Comparison of ENCODE assay signal across 8 cellular contexts in genomic region chr14:73057939-73058223, GRCh38. TPM values are rescaled to one million over a fixed set of nuclear protein-coding genes. Genes with fewer than 3 reads are reported as not detected.
DNase-seq lines count a peak whose midpoint lies in the region; ATAC-seq and TF ChIP-seq lines count a peak whose summit lies in the region.

No MANE protein-coding gene starts in this region.

- peaks cover 26% of the 10 kb centered on the region for H3K36me3 Mint-ChIP-seq in nephron progenitor cell (ENCODE audit: low read depth)

- DNase-seq in Right ventricle myocardium superior (no peak), left ventricle myocardium superior (no peak), dorsolateral prefrontal cortex (no peak), aorta (no peak), superior temporal gyrus (ENCODE audit: extremely low spot score) (no peak), DMS79 (lab: John Stamatoyannopoulos, UW) (no peak), nephron progenitor cell (no peak)

- peaks cover 8% of the 10 kb centered on the region for H3K27me3 Mint-ChIP-seq in nephron progenitor cell (ENCODE audit: low read depth, poor library complexity)

- peak overlapping the region; percentile 59 to 98 (median 89) for H3K4me3 ChIP-seq in dorsolateral prefrontal cortex
- peak overlapping the region; percentile 100 for H3K4me3 ChIP-seq in mesodermal cell (ENCODE audit: extremely low read depth, insufficient read depth, low read length, poor library complexity, severe bottlenecking)
- H3K4me3 ChIP-seq in aorta (ENCODE audit: low read length in 2 of 2) = peak overlapping the region; percentile 44 to 65

- H3K4me1 ChIP-seq in mesodermal cell (ENCODE audit: control insufficient read depth, insufficient read depth, low read length, poor library complexity, severe bottlenecking) (no peaks in the 10 kb centered on the region), aorta (ENCODE audit: control insufficient read depth in 1 of 2, insufficient read depth in 2 of 2, low read length in 2 of 2) (peaks cover 0 to 3% of the 10 kb centered on the region in 2 donors)

- peaks cover 22% of the 10 kb centered on the region for H3K36me3 ChIP-seq in mesodermal cell (ENCODE audit: control insufficient read depth, insufficient read depth, low read length)
- no peaks in the 10 kb centered on the region for H3K36me3 ChIP-seq in aorta (ENCODE audit: control insufficient read depth in 1 of 2, insufficient read depth in 2 of 2, low read length in 1 of 2)

- H3K9me3 Mint-ChIP-seq in nephron progenitor cell = no peaks in the 10 kb centered on the region

- H3K9me3 ChIP-seq in mesodermal cell (ENCODE audit: control insufficient read depth, low read length) = no peaks in the 10 kb centered on the region
- no peaks in the 10 kb centered on the region for H3K9me3 ChIP-seq in aorta (ENCODE audit: control insufficient read depth, low read length)

- WGBS in mesodermal cell (ENCODE audit: insufficient coverage in 2 of 2), 2 experiments = 0 to 2% methylated on average over 3 to 6 of the region's 8 CpGs
- 4 to 6% methylated on average over 8 of the region's 8 CpGs for WGBS in aorta, 2 donors

- no peak overlapping the region for H3K27ac Mint-ChIP-seq in nephron progenitor cell

- H3K27ac ChIP-seq in dorsolateral prefrontal cortex (peak overlapping the region; percentile 79 to 99 (median 96)), mesodermal cell (ENCODE audit: low read depth, low read length, severe bottlenecking) (peak overlapping the region; percentile 95), aorta (ENCODE audit: low read depth in 1 of 2, low read length in 2 of 2) (peak overlapping the region; percentile 68 to 83)

- peaks cover 25% of the 10 kb centered on the region for H3K4me1 Mint-ChIP-seq in nephron progenitor cell

- ATAC-seq in Right ventricle myocardium superior (ENCODE audit: poor library complexity) (peak; percentile 6), left ventricle myocardium superior (no peak), aorta (ENCODE audit: low FRiP score) (no peak)

- no peak overlapping the region for H3K4me3 Mint-ChIP-seq in nephron progenitor cell

- TF ChIP-seq CTCF in dorsolateral prefrontal cortex (IDR thresholded peaks at IDR 0.05 in 54 of 56, conservative IDR thresholded peaks at IDR 0.05 in 2 of 56; ENCODE audit: low read depth in 1 of 56, partially characterized antibody in 56 of 56) = no peak
- TF ChIP-seq CTCF in nephron progenitor cell (IDR thresholded peaks at IDR 0.05) = no peak

- intact Hi-C loops in Right ventricle myocardium superior (cut with DNase I) = loop anchor here (2.0 kb wide), 1 partner anchor 31 kb away; the partner anchor contains the start of gene ZFYVE1
- intact Hi-C loops in left ventricle myocardium superior (cut with micrococcal nuclease) = no loop called here
- intact Hi-C loops in dorsolateral prefrontal cortex (cut with DNase I) = loop anchor here (1.0 to 10.0 kb wide), 11 partner anchors 31 to 959 kb away; partner anchors contain the start of genes PSEN1 (in 2 of the 2), ZFYVE1 (in 2 of the 2), BBOF1 (in 1 of the 2) and DNAL1 (in 1 of the 2)
- intact Hi-C loops in aorta (cut with DNase I) = no loop called here

- H3K27me3 ChIP-seq in dorsolateral prefrontal cortex (no peaks in the 10 kb centered on the region), aorta (ENCODE audit: control insufficient read depth in 1 of 2, insufficient read depth in 2 of 2, low read length in 1 of 2) (no peaks in the 10 kb centered on the region)

RNA-seq across cellular contexts. Expression of gene RBM25, which starts 0.5 kb away (rescaled TPM):
- 29.3 TPM for total RNA-seq in Right ventricle myocardium superior
- 35.9 TPM for total RNA-seq in left ventricle myocardium superior
- 100 to 1,000 TPM in 37 of 120 experiments, 10 to 100 TPM in 83; 73.2 to 124 (median 94.5) TPM for total RNA-seq in dorsolateral prefrontal cortex
- 68.9 TPM for polyA plus RNA-seq in mesodermal cell (2013, experiment 1 of 2)
- polyA plus RNA-seq in mesodermal cell (2013, experiment 2 of 2) = 79.8 TPM
- total RNA-seq in aorta = 10 to 100 TPM; 79.9 to 83.9 TPM
- polyA plus RNA-seq in aorta = 10 to 100 TPM; 25.2 to 57.3 TPM

RNA-seq across cellular contexts. Expression of gene ZFYVE1, which starts 31.0 kb away (rescaled TPM):
- total RNA-seq in Right ventricle myocardium superior = 12.9 TPM
- total RNA-seq in left ventricle myocardium superior = 15.7 TPM
- 10 to 100 TPM; 21.3 to 38.9 (median 28.9) TPM for total RNA-seq in dorsolateral prefrontal cortex
- 24.3 TPM for polyA plus RNA-seq in mesodermal cell (2013, experiment 1 of 2)
- 18.4 TPM for polyA plus RNA-seq in mesodermal cell (2013, experiment 2 of 2)
- total RNA-seq in aorta = 10 to 100 TPM; 14.2 to 25.2 TPM
- 1 to 10 TPM; 4.8 to 9.6 TPM for polyA plus RNA-seq in aorta

Comparison
In these comparisons a context has a peak if more than half of its experiments do, and no peak if none do; other contexts are left out.
1. intact Hi-C loops: an anchor here in Right ventricle myocardium superior (2.0 kb wide) and dorsolateral prefrontal cortex (1.0 to 10.0 kb wide); none called in left ventricle myocardium superior and aorta.